8 cellular contexts compared by ENCODE assay signal in the genomic region with DNA sequence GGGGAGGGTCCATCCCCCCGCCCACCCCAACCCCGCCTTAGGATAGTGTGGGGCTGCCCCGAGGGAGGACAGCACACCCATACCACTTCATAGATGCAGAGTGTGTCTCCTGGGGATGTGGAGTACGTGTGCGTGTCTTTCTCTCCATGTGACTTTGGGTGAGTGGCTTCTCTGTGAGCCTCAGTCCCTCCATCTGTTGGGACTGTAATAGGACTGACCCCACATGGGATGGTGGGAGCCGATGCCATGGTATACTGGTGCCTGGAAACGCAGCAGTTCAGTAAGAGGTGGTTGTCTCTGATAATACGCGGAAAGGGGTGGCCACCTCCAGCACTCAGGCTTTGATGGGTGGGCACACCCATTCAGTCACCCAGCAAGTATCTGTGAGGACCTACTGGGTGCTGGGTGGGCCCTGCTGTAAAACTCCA. TPM values are rescaled to one million over a fixed set of nuclear protein-coding genes. Genes with fewer than 3 reads are reported as not detected.
DNase-seq lines count a peak whose midpoint lies in the region; ATAC-seq and TF ChIP-seq lines count a peak whose summit lies in the region.

No MANE protein-coding gene starts in this region.

- H3K27me3 Mint-ChIP-seq in activated B cell treated with CpG ODN at 0.5 μM for 24 hours, result no peaks in the 10 kb centered on the region
- H3K27me3 Mint-ChIP-seq in stimulated activated naive B cell treated with anti-CD40 and anti-IgM and Interleukin-4, amounts not matched to agents 10 μg/mL and 1 μg/mL and 100 μg/mL, for 72 hours, result no peaks in the 10 kb centered on the region

- no peaks in the 10 kb centered on the region for H3K9me3 Mint-ChIP-seq in activated B cell treated with CpG ODN at 0.5 μM for 24 hours
- H3K9me3 Mint-ChIP-seq in stimulated activated naive B cell treated with anti-CD40 and anti-IgM and Interleukin-4, amounts not matched to agents 10 μg/mL and 1 μg/mL and 100 μg/mL, for 72 hours, result no peaks in the 10 kb centered on the region

- no peaks in the 10 kb centered on the region for H3K27me3 ChIP-seq in right atrium auricular region

- POLR2A ChIA-PET in activated B cell treated with CpG ODN at 0.5 μM for 24 hours (lab: Charles Lee), result interaction anchor here (0.8 to 2.3 kb wide), 10 partner anchors 8 to 556 kb away, joined by 3 to 15 read pairs (median 5); a partner anchor contains a TSS

- peak; percentile 20 for ATAC-seq in activated B cell treated with CpG ODN at 0.5 μM for 24 hours (ENCODE audit: low read depth)
- peak; percentile 45 to 52 for ATAC-seq in stimulated activated naive B cell treated with anti-CD40 and anti-IgM and Interleukin-4, amounts not matched to agents 10 μg/mL and 1 μg/mL and 100 μg/mL, for 72 hours (replicated peaks)
- ATAC-seq in GM19452 (IDR thresholded peaks at IDR 0.05; ENCODE audit: unreplicated experiment), result no peak
- no peak for ATAC-seq in HG03097 (IDR thresholded peaks at IDR 0.05; ENCODE audit: low FRiP score, unreplicated experiment)

- peaks cover 0 to 34% of the 10 kb centered on the region in 2 donors for H3K4me1 ChIP-seq in right atrium auricular region

- H3K36me3 Mint-ChIP-seq in activated B cell treated with CpG ODN at 0.5 μM for 24 hours (ENCODE audit: low read depth), result peaks cover 40% of the 10 kb centered on the region
- peaks cover 36 to 60% of the 10 kb centered on the region in 2 donors for H3K36me3 Mint-ChIP-seq in stimulated activated naive B cell treated with anti-CD40 and anti-IgM and Interleukin-4, amounts not matched to agents 10 μg/mL and 1 μg/mL and 100 μg/mL, for 72 hours

- H3K4me3 ChIP-seq in right atrium auricular region, result peak overlapping the region; percentile 81 to 87

- peak overlapping the region; percentile 97 for H3K27ac Mint-ChIP-seq in activated B cell treated with CpG ODN at 0.5 μM for 24 hours
- H3K27ac Mint-ChIP-seq in stimulated activated naive B cell treated with anti-CD40 and anti-IgM and Interleukin-4, amounts not matched to agents 10 μg/mL and 1 μg/mL and 100 μg/mL, for 72 hours, result peak overlapping the region; percentile 89

- peak overlapping the region; percentile 84 to 90 for H3K27ac ChIP-seq in right atrium auricular region

- H3K4me3 Mint-ChIP-seq in activated B cell treated with CpG ODN at 0.5 μM for 24 hours, result peak overlapping the region; percentile 94
- peak overlapping the region; percentile 91 to 95 for H3K4me3 Mint-ChIP-seq in stimulated activated naive B cell treated with anti-CD40 and anti-IgM and Interleukin-4, amounts not matched to agents 10 μg/mL and 1 μg/mL and 100 μg/mL, for 72 hours

- H3K9me3 ChIP-seq in right atrium auricular region, result no peaks in the 10 kb centered on the region

- TF ChIP-seq CTCF in activated B cell treated with CpG ODN at 0.5 μM for 24 hours (IDR thresholded peaks at IDR 0.05) (no peak), right atrium auricular region (IDR thresholded peaks at IDR 0.05) (no peak)

- peak; percentile 55 for DNase-seq in NCI-H82 (lab: John Stamatoyannopoulos, UW)
- no peak for DNase-seq in NCI-H82 treated with DMSO at 0.1 percent for 48 hours (lab: John Stamatoyannopoulos, UW; ENCODE audit: unreplicated experiment)
- peak; percentile 37 for DNase-seq in activated B cell treated with CpG ODN at 0.5 μM for 24 hours
- no peak for DNase-seq in right atrium auricular region (ENCODE audit: low spot score)
- DNase-seq in stimulated activated naive B cell treated with anti-CD40 and anti-IgM and Interleukin-4, amounts not matched to agents 10 μg/mL and 1 μg/mL and 100 μg/mL, for 72 hours, result peak; percentile 47
- no peak for DNase-seq in COLO668 (lab: John Stamatoyannopoulos, UW; ENCODE audit: unreplicated experiment)

- peaks cover 78% of the 10 kb centered on the region for H3K4me1 Mint-ChIP-seq in activated B cell treated with CpG ODN at 0.5 μM for 24 hours
- H3K4me1 Mint-ChIP-seq in stimulated activated naive B cell treated with anti-CD40 and anti-IgM and Interleukin-4, amounts not matched to agents 10 μg/mL and 1 μg/mL and 100 μg/mL, for 72 hours, result peaks cover 50 to 84% of the 10 kb centered on the region in 2 donors

- intact Hi-C loops in activated B cell treated with CpG ODN at 0.5 μM for 24 hours (cut with micrococcal nuclease), result loop anchor here (1.0 to 2.0 kb wide), 4 partner anchors 29 to 395 kb away; a partner anchor contains a TSS

- peaks cover 28% of the 10 kb centered on the region for H3K36me3 ChIP-seq in right atrium auricular region

- CTCF ChIA-PET in activated B cell treated with CpG ODN at 0.5 μM for 24 hours (lab: Charles Lee), result interaction anchor here (1.0 to 1.8 kb wide), 2 partner anchors 10 to 56 kb away, joined by 4 to 15 read pairs; a partner anchor contains a TSS

RNA-seq across cellular contexts. Expression of a gene that starts 0.8 kb away (rescaled TPM):
- 157 and 191 TPM in 2 replicates for total RNA-seq in activated B cell treated with CpG ODN at 0.5 μM for 24 hours
- 10 to 100 TPM in 1 of 2 donors, 1 to 10 TPM in 1; 8.6 to 19.2 TPM for total RNA-seq in right atrium auricular region

RNA-seq across cellular contexts. Expression of a gene that starts 28.1 kb away (rescaled TPM):
- total RNA-seq in activated B cell treated with CpG ODN at 0.5 μM for 24 hours (28.3 and 35.8 TPM in 2 replicates), right atrium auricular region (10 to 100 TPM; 20.3 to 23.8 TPM)

RNA-seq across cellular contexts. Expression of a gene that starts 28.5 kb away (rescaled TPM):
- total RNA-seq in activated B cell treated with CpG ODN at 0.5 μM for 24 hours (83.9 and 90.4 TPM in 2 replicates), right atrium auricular region (10 to 100 TPM; 46.6 to 65.4 TPM)

RNA-seq across cellular contexts. Expression of a gene that starts 56.7 kb away (rescaled TPM):
- 0.49 and 0.75 TPM in 2 replicates for total RNA-seq in activated B cell treated with CpG ODN at 0.5 μM for 24 hours
- total RNA-seq in right atrium auricular region, result 10 to 100 TPM; 23.5 to 25.9 TPM

Comparison
In these comparisons a context has a peak if more than half of its experiments do, and no peak if none do; other contexts are left out.
1. DNase-seq: peak in NCI-H82 (single experiment), activated B cell treated with CpG ODN at 0.5 μM for 24 hours (single experiment) and stimulated activated naive B cell treated with anti-CD40 and anti-IgM and Interleukin-4, amounts not matched to agents 10 μg/mL and 1 μg/mL and 100 μg/mL, for 72 hours (single experiment); none in NCI-H82 treated with DMSO at 0.1 percent for 48 hours (single experiment), right atrium auricular region (single experiment) and COLO668 (single experiment).
2. ATAC-seq: peak in activated B cell treated with CpG ODN at 0.5 μM for 24 hours (single experiment) and stimulated activated naive B cell treated with anti-CD40 and anti-IgM and Interleukin-4, amounts not matched to agents 10 μg/mL and 1 μg/mL and 100 μg/mL, for 72 hours (2 of 2); none in GM19452 (single experiment) and HG03097 (single experiment).